16 cellular contexts compared by ENCODE assay signal in genomic region chr16:66359811-66360608, GRCh38. TPM values are rescaled to one million over a fixed set of nuclear protein-coding genes. Genes with fewer than 3 reads are reported as not detected.
DNase-seq lines count a peak whose midpoint lies in the region; ATAC-seq and TF ChIP-seq lines count a peak whose summit lies in the region.
"Had no signal": no experiment of that assay in that cellular context is flagged by ENCODE, and none has a peak within 500 bp of the region (broad histone marks: within the 10 kb centered on the region; RNA-seq: fewer than 3 reads in every experiment).

No MANE protein-coding gene starts in this region.

- H3K4me3 ChIP-seq in left lung (no peak overlapping the region), upper lobe of right lung (no peak overlapping the region), sigmoid colon (no peak overlapping the region)

- TF ChIP-seq CTCF in left lung (IDR thresholded peaks at IDR 0.05): no peak
- no peak for TF ChIP-seq CTCF in upper lobe of right lung (IDR thresholded peaks at IDR 0.05)
- no peak for TF ChIP-seq CTCF in sigmoid colon (IDR thresholded peaks at IDR 0.05)

- DNase-seq in NCI-H2029 (lab: John Stamatoyannopoulos, UW): peak; percentile 23
- DNase-seq in NCI-H2029 treated with DMSO at 0.1 percent for 48 hours (lab: John Stamatoyannopoulos, UW): no peak
- DNase-seq in cerebellar cortex (ENCODE audit: low spot score): peak; percentile 40
- no peak for DNase-seq in left lung
- DNase-seq in upper lobe of right lung: peak; percentile 62
- DNase-seq in sigmoid colon: no peak
- no peak for DNase-seq in SW 1271 (lab: John Stamatoyannopoulos, UW)
- DNase-seq: activated CD4-positive, alpha-beta T cell treated with anti-CD3 and anti-CD28 coated beads, Interleukin-2, amount 50 U/mL, for 1 hour; activated gamma-delta T cell treated with Interleukin-2 at 50 U/mL for 16 hours; central memory CD4-positive, alpha-beta T cell; H9; naive B cell; NCI-H1105 treated with DMSO at 0.1 percent for 48 hours; small intestine; T-cell had no signal

- peak; percentile 19 for ATAC-seq in left lung
- peak; percentile 53 for ATAC-seq in upper lobe of right lung
- ATAC-seq in GM18511 (IDR thresholded peaks at IDR 0.05; ENCODE audit: unreplicated experiment): no peak

- H3K9me3 ChIP-seq in left lung (no peaks in the 10 kb centered on the region), upper lobe of right lung (no peaks in the 10 kb centered on the region), sigmoid colon (no peaks in the 10 kb centered on the region)

- 70 to 82% methylated on average over 12 of the region's 12 CpGs for WGBS in sigmoid colon, 2 donors

- H3K4me1 ChIP-seq in left lung (peaks cover 9 to 35% of the 10 kb centered on the region in 2 donors), upper lobe of right lung (peaks cover 21% of the 10 kb centered on the region), sigmoid colon (peaks cover 0 to 8% (median 3%) of the 10 kb centered on the region in 4 donors)

- intact Hi-C loops in left lung (cut with DNase I) (no loop called here), upper lobe of right lung (cut with DNase I) (no loop called here), sigmoid colon (cut with DNase I) (no loop called here)

- peak overlapping the region; percentile 39 to 74 for H3K27ac ChIP-seq in left lung
- peak overlapping the region; percentile 65 for H3K27ac ChIP-seq in upper lobe of right lung
- peak overlapping the region in 2 of 4 donors; percentile 22 to 55 for H3K27ac ChIP-seq in sigmoid colon

- H3K36me3 ChIP-seq in left lung (no peaks in the 10 kb centered on the region), upper lobe of right lung (no peaks in the 10 kb centered on the region), sigmoid colon (no peaks in the 10 kb centered on the region)

- peaks cover 0 to 28% of the 10 kb centered on the region in 2 donors for H3K27me3 ChIP-seq in left lung
- no peaks in the 10 kb centered on the region for H3K27me3 ChIP-seq in upper lobe of right lung
- peaks cover 0 to 10% (median 0%) of the 10 kb centered on the region in 3 donors for H3K27me3 ChIP-seq in sigmoid colon

- no peak for TF ChIP-seq EP300 in sigmoid colon (IDR thresholded peaks at IDR 0.05)

- no peak for TF ChIP-seq POLR2A in sigmoid colon (IDR thresholded peaks at IDR 0.05)

RNA-seq across cellular contexts. Expression of gene CDH5, which starts 6.5 kb away (rescaled TPM):
- total RNA-seq in left lung: 10 to 100 TPM; 77.2 to 86.5 TPM
- total RNA-seq in upper lobe of right lung: 144 TPM
- 10 to 100 TPM; 12.6 to 26.0 (median 14.3) TPM for total RNA-seq in sigmoid colon
- polyA plus RNA-seq in sigmoid colon: 10 to 100 TPM in 1 of 3 donors, under 1 TPM in 2; 0.60 to 11.5 (median 0.69) TPM

Comparison
In these comparisons a context has a peak if more than half of its experiments do, and no peak if none do; other contexts are left out.
1. DNase-seq: peak in NCI-H2029 (single experiment), cerebellar cortex (single experiment) and upper lobe of right lung (single experiment); none in NCI-H2029 treated with DMSO at 0.1 percent for 48 hours (single experiment), left lung (0 of 2), sigmoid colon (single experiment) and SW 1271 (0 of 2).